ENCODE assay signal across 8 cellular contexts in genomic region chr5:59039003-59039295, GRCh38.
DNase-seq lines count a peak whose midpoint lies in the region; ATAC-seq and TF ChIP-seq lines count a peak whose summit lies in the region.

No MANE protein-coding gene starts in this region.

- intact Hi-C loops in breast epithelium (cut with DNase I; ENCODE audit: low total_unique reads) (no loop called here), lower leg skin (cut with DNase I; ENCODE audit: low total_unique reads) (no loop called here), upper lobe of right lung (cut with DNase I) (loop anchor here (10.0 kb wide), 1 partner anchor 136 kb away; no protein-coding TSS in a partner anchor)

- H3K9me3 ChIP-seq in breast epithelium (no peaks in the 10 kb centered on the region), upper lobe of right lung (no peaks in the 10 kb centered on the region)

- DNase-seq in breast epithelium (ENCODE audit: low spot score in 2 of 2) = no peak
- no peak for DNase-seq in lower leg skin (ENCODE audit: low spot score in 2 of 2)
- DNase-seq in upper lobe of right lung = no peak
- DNase-seq in RPMI8226 = no peak

- peaks cover 0 to 9% of the 10 kb centered on the region in 2 donors for H3K27me3 ChIP-seq in breast epithelium
- H3K27me3 ChIP-seq in upper lobe of right lung = no peaks in the 10 kb centered on the region

- H3K4me1 ChIP-seq in breast epithelium (peaks cover 0 to 3% of the 10 kb centered on the region in 2 donors), upper lobe of right lung (peaks cover 20% of the 10 kb centered on the region)

- H3K36me3 ChIP-seq in breast epithelium (no peaks in the 10 kb centered on the region), upper lobe of right lung (no peaks in the 10 kb centered on the region)

- H3K4me3 ChIP-seq in breast epithelium (peak overlapping the region; percentile 65 to 87 (median 67)), lower leg skin (ENCODE audit: low read depth, poor library complexity, severe bottlenecking) (peak overlapping the region; percentile 49), upper lobe of right lung (peak overlapping the region; percentile 78)

- WGBS in lower leg skin, 2 donors = 0 to 1% methylated on average over 11 to 29 of the region's 29 CpGs

- TF ChIP-seq CTCF in breast epithelium (IDR thresholded peaks at IDR 0.05) = no peak
- TF ChIP-seq CTCF in lower leg skin (IDR thresholded peaks at IDR 0.05) = no peak
- no peak for TF ChIP-seq CTCF in upper lobe of right lung (IDR thresholded peaks at IDR 0.05)

- peak overlapping the region; percentile 34 to 73 for H3K27ac ChIP-seq in breast epithelium
- H3K27ac ChIP-seq in upper lobe of right lung = peak overlapping the region; percentile 85

- peak; percentile 39 for ATAC-seq in GM18907 (IDR thresholded peaks at IDR 0.05; ENCODE audit: unreplicated experiment)
- ATAC-seq in HG03457 (IDR thresholded peaks at IDR 0.05; ENCODE audit: unreplicated experiment) = peak; percentile 24
- no peak for ATAC-seq in upper lobe of right lung
- no peak for ATAC-seq in GM19455 (IDR thresholded peaks at IDR 0.05; ENCODE audit: unreplicated experiment)
- ATAC-seq in GM21381 (IDR thresholded peaks at IDR 0.05; ENCODE audit: unreplicated experiment) = no peak

- TF ChIP-seq POLR2A in breast epithelium (IDR thresholded peaks at IDR 0.05) (no peak), lower leg skin (IDR thresholded peaks at IDR 0.05) (no peak)

Comparison
In these comparisons a context has a peak if more than half of its experiments do, and no peak if none do; other contexts are left out.
1. ATAC-seq: peak in GM18907 (single experiment) and HG03457 (single experiment); none in upper lobe of right lung (single experiment), GM19455 (single experiment) and GM21381 (single experiment).
2. Peak in every context shown above with its lines, with median percentiles within 50 percentile points of each other: H3K4me3 ChIP-seq.